ENCODE assay signal across 1 cellular context in the genomic region with DNA sequence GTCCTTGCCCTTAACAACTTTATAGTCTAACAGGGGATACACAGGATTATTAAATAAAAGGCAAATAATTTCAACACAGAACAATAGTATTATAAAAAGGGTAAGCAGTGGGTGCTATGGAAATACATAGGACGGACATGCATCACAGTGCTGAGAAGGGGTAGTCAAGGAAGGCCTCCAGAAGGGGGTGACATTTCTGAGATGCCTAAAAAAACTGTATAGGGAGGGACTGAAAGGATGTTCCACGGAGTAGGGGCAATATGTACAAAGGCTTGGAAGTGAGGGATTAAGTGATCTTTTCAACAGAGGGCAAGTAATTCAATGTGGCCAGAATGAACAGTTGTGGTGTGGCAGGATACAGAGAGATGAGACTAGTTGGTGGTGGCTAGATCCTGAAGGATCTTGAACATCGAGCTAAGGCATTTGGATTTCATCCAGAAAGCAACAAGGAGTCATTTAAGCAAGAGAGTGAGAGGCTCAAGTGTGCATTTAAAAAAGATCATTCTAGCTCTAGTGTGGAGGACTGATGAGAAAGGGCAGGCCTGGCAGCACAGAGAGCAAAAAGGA.
TF ChIP-seq lines count a peak whose summit lies in the region.

No MANE protein-coding gene starts in this region.

TF ChIP-seq in H1, 55 proteins besides CTCF, POLR2A, EP300 and RAD21:
- TF ChIP-seq MAFK (IDR thresholded peaks at IDR 0.05; ENCODE audit: low read depth, low read length) = no peak
- TF ChIP-seq EGR1 (IDR thresholded peaks at IDR 0.05; ENCODE audit: borderline replicate concordance, low read depth, low read length) = no peak
- TF ChIP-seq SAP30 (IDR thresholded peaks at IDR 0.05; ENCODE audit: insufficient read depth, insufficient replicate concordance, low read length) = no peak
- no peak for TF ChIP-seq NRF1 (IDR thresholded peaks at IDR 0.05; ENCODE audit: low read depth, low read length)
- no peak for TF ChIP-seq KDM5A (IDR thresholded peaks at IDR 0.05; ENCODE audit: low read length)
- TF ChIP-seq SIX5 (IDR thresholded peaks at IDR 0.05; ENCODE audit: low read depth, low read length) = no peak
- TF ChIP-seq SIRT6 (IDR thresholded peaks at IDR 0.05; ENCODE audit: low read length) = no peak
- TF ChIP-seq, protein P1, sequence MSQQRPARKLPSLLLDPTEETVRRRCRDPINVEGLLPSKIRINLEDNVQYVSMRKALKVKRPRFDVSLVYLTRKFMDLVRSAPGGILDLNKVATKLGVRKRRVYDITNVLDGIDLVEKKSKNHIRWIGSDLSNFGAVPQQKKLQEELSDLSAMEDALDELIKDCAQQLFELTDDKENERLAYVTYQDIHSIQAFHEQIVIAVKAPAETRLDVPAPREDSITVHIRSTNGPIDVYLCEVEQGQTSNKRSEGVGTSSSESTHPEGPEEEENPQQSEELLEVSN (IDR thresholded peaks at IDR 0.05) = no peak
- no peak for TF ChIP-seq JUND (IDR thresholded peaks at IDR 0.05; ENCODE audit: low read length)
- no peak for TF ChIP-seq CTBP2 (IDR thresholded peaks at IDR 0.05; ENCODE audit: borderline replicate concordance, insufficient read depth, insufficient read length, low read length)
- TF ChIP-seq NANOG (IDR thresholded peaks at IDR 0.05; ENCODE audit: insufficient read depth, low read depth, low read length, poor library complexity, severe bottlenecking) = no peak
- TF ChIP-seq CHD1 (IDR thresholded peaks at IDR 0.05; ENCODE audit: low read depth, low read length) = no peak
- TF ChIP-seq TEAD4 (IDR thresholded peaks at IDR 0.05; ENCODE audit: low read depth, low read length) = no peak
- no peak for TF ChIP-seq SP2 (IDR thresholded peaks at IDR 0.05; ENCODE audit: low read length)
- no peak for TF ChIP-seq BRCA1 (IDR thresholded peaks at IDR 0.05; ENCODE audit: low read depth, low read length)
- no peak for TF ChIP-seq SRF (IDR thresholded peaks at IDR 0.05; ENCODE audit: low read depth, low read length)
- TF ChIP-seq, protein P2, sequence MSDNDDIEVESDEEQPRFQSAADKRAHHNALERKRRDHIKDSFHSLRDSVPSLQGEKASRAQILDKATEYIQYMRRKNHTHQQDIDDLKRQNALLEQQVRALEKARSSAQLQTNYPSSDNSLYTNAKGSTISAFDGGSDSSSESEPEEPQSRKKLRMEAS (IDR thresholded peaks at IDR 0.05) = no peak
- no peak for TF ChIP-seq YY1 (IDR thresholded peaks at IDR 0.05; ENCODE audit: low read depth, low read length)
- no peak for TF ChIP-seq CBX8 (IDR thresholded peaks at IDR 0.05; ENCODE audit: borderline replicate concordance, low read depth, low read length)
